27 cellular contexts compared by ENCODE assay signal in the genomic region with DNA sequence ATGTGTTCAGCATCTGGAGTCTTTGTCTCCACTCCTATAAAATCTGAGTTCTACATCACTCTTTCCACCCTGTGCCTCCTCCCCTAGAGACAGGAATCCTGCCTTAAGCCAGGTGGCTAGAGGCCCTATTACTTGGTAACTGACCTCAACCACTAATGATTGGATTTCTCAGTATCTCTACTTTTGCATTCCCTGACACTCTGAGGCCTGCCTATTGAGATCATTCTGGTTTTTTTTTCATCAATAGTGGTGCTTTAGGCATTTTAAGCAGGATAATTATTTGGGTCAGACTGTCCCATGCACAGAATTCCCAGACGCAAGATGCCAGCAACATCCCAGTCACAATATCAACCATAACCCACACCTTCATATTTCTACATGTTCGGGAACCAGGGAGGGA. TPM values are rescaled to one million over a fixed set of nuclear protein-coding genes. Genes with fewer than 3 reads are reported as not detected.
"Had no signal": no experiment of that assay in that cellular context is flagged by ENCODE, and none has a peak within 500 bp of the region (broad histone marks: within the 10 kb centered on the region; RNA-seq: fewer than 3 reads in every experiment).

No MANE protein-coding gene starts in this region.

- ATAC-seq: effector memory CD8-positive, alpha-beta T cell; esophagus mucosa; foreskin keratinocyte; gastrocnemius medialis; gastroesophageal sphincter; heart left ventricle; heart right ventricle had no signal

- H3K4me1 ChIP-seq: colonic mucosa, esophagus muscularis mucosa, esophagus squamous epithelium, foreskin keratinocyte, gastrocnemius medialis, gastroesophageal sphincter, heart left ventricle, heart right ventricle had no signal

- H3K27ac ChIP-seq: colonic mucosa, coronary artery, dorsolateral prefrontal cortex, epithelial cell of prostate, esophagus muscularis mucosa, esophagus squamous epithelium, foreskin keratinocyte, gastrocnemius medialis, gastroesophageal sphincter, heart left ventricle, heart right ventricle had no signal

- H3K4me3 ChIP-seq: colonic mucosa, coronary artery, dorsolateral prefrontal cortex, esophagus muscularis mucosa, esophagus squamous epithelium, gastrocnemius medialis, gastroesophageal sphincter, heart left ventricle, heart right ventricle had no signal

- DNase-seq: colonic mucosa; cortex of kidney; dermis blood vessel endothelial cell; dorsolateral prefrontal cortex; effector CD4-positive, alpha-beta T cell; effector CD8-positive, alpha-beta T cell; effector memory CD4-positive, alpha-beta T cell; effector memory CD8-positive, alpha-beta T cell; endodermal cell; erythroblast; esophagus squamous epithelium; foreskin fibroblast; foreskin keratinocyte; foreskin melanocyte; gastrocnemius medialis; glutamatergic neuron; head of caudate nucleus; heart left ventricle; heart right ventricle had no signal

- H3K9me3 ChIP-seq: colonic mucosa, esophagus muscularis mucosa, esophagus squamous epithelium, gastrocnemius medialis, gastroesophageal sphincter, heart left ventricle, heart right ventricle had no signal

- H3K27me3 ChIP-seq: colonic mucosa, esophagus muscularis mucosa, esophagus squamous epithelium, foreskin keratinocyte, gastrocnemius medialis, gastroesophageal sphincter, heart left ventricle had no signal

- H3K36me3 ChIP-seq: colonic mucosa, esophagus muscularis mucosa, esophagus squamous epithelium, gastrocnemius medialis, gastroesophageal sphincter, heart left ventricle, heart right ventricle had no signal

RNA-seq across cellular contexts. Expression of a gene that starts 3.9 kb away (rescaled TPM):
- polyA plus RNA-seq: endothelial cell of umbilical vein, esophagus, fibroblast of lung, foreskin keratinocyte had no signal
